Comparison of ENCODE assay signal across 8 cellular contexts in the genomic region with DNA sequence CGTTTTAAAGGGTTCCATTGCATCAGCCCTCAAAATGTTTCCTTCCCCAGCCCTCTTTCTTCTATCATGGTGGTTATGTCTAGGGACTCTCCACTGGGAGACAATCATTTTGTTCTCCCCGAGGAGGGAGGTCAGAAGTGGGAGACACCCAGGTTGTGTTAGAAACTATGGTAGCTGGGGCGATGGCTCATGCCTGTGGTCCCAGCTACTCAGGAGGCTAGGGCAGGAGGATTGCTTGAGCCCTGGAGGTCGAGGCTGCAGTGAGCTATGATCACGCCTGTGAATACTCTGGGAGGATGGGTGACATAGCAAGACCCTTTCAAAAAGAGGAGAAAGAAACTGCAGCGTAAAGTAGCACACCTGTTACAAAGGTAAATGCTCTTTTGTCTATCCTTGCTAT. TPM values are rescaled to one million over a fixed set of nuclear protein-coding genes. Genes with fewer than 3 reads are reported as not detected.
DNase-seq lines count a peak whose midpoint lies in the region; ATAC-seq and TF ChIP-seq lines count a peak whose summit lies in the region.

No MANE protein-coding gene starts in this region.

- H3K27me3 Mint-ChIP-seq in endodermal cell (ENCODE audit: insufficient read depth) (peaks cover 4% of the 10 kb centered on the region), neural progenitor cell (ENCODE audit: insufficient read depth, low read depth) (no peaks in the 10 kb centered on the region)

- H3K9me3 ChIP-seq in MM.1S (replicated peaks; ENCODE audit: insufficient read depth, low read length): no peaks in the 10 kb centered on the region
- no peaks in the 10 kb centered on the region for H3K9me3 ChIP-seq in endodermal cell (ENCODE audit: control insufficient read depth, low read length)
- no peaks in the 10 kb centered on the region for H3K9me3 ChIP-seq in neural progenitor cell (ENCODE audit: low read depth)

- H3K27ac Mint-ChIP-seq in endodermal cell (peak overlapping the region; percentile 80), neural progenitor cell (peak overlapping the region; percentile 86)

- H3K9me3 Mint-ChIP-seq in endodermal cell: peaks cover 10% of the 10 kb centered on the region
- no peaks in the 10 kb centered on the region for H3K9me3 Mint-ChIP-seq in neural progenitor cell

- peak overlapping the region; percentile 77 for H3K27ac ChIP-seq in MM.1S (ENCODE audit: low read length)
- peak overlapping the region; percentile 3 for H3K27ac ChIP-seq in endodermal cell (ENCODE audit: low read depth, low read length)
- no peak overlapping the region for H3K27ac ChIP-seq in neural progenitor cell

- peaks cover 11% of the 10 kb centered on the region for H3K4me1 ChIP-seq in MM.1S (ENCODE audit: low read length)
- peaks cover 4% of the 10 kb centered on the region for H3K4me1 ChIP-seq in endodermal cell (ENCODE audit: control insufficient read depth, insufficient read depth, low read length)
- peaks cover 15% of the 10 kb centered on the region for H3K4me1 ChIP-seq in neural progenitor cell

- H3K36me3 Mint-ChIP-seq in endodermal cell (ENCODE audit: low read depth) (peaks cover 20% of the 10 kb centered on the region), neural progenitor cell (no peaks in the 10 kb centered on the region)

- H3K9ac ChIP-seq in MM.1S (ENCODE audit: low read length) (peak overlapping the region; percentile 64), endodermal cell (ENCODE audit: extremely low read depth, low read length, poor library complexity, severe bottlenecking) (peak overlapping the region; percentile 52), neural progenitor cell (no peak overlapping the region)

- 80 to 82% methylated on average over 5 to 6 of the region's 6 CpGs for WGBS in endodermal cell (ENCODE audit: insufficient coverage in 1 of 2, insufficient read length in 1 of 2), 2 experiments

- peak overlapping the region; percentile 63 for H3K4me2 ChIP-seq in MM.1S (ENCODE audit: low read depth, low read length)
- H3K4me2 ChIP-seq in neural progenitor cell: peak overlapping the region; percentile 77

- peaks cover 32% of the 10 kb centered on the region for H3K4me1 Mint-ChIP-seq in endodermal cell
- peaks cover 23% of the 10 kb centered on the region for H3K4me1 Mint-ChIP-seq in neural progenitor cell

- no peaks in the 10 kb centered on the region for H3K27me3 ChIP-seq in MM.1S (replicated peaks; ENCODE audit: insufficient read depth, low read length)
- no peaks in the 10 kb centered on the region for H3K27me3 ChIP-seq in endodermal cell (ENCODE audit: control insufficient read depth, insufficient read depth, low read length, poor library complexity, severe bottlenecking)
- no peaks in the 10 kb centered on the region for H3K27me3 ChIP-seq in neural progenitor cell

- H2AFZ ChIP-seq in MM.1S (ENCODE audit: low read length): peak overlapping the region; percentile 42
- peak overlapping the region; percentile 89 for H2AFZ ChIP-seq in neural progenitor cell (replicated peaks)

- no peaks in the 10 kb centered on the region for H3K36me3 ChIP-seq in MM.1S (replicated peaks; ENCODE audit: insufficient read depth, low read length)
- H3K36me3 ChIP-seq in endodermal cell (ENCODE audit: control insufficient read depth, insufficient read depth, low read length): peaks cover 5% of the 10 kb centered on the region
- H3K36me3 ChIP-seq in neural progenitor cell: no peaks in the 10 kb centered on the region

- H3F3A ChIP-seq in MM.1S (ENCODE audit: insufficient read depth, low read length) (peaks cover 9% of the 10 kb centered on the region; the same call in 1 of the 2 replicates), neural progenitor cell (ENCODE audit: low read depth) (peaks cover 28% of the 10 kb centered on the region)

- H3K79me2 ChIP-seq in MM.1S (ENCODE audit: low read length) (no peaks in the 10 kb centered on the region), neural progenitor cell (ENCODE audit: low read depth) (no peaks in the 10 kb centered on the region)

- H3K4me3 ChIP-seq in MM.1S (ENCODE audit: low read length) (peak overlapping the region; percentile 46), endodermal cell (ENCODE audit: low read length) (peak overlapping the region; percentile 77), neural progenitor cell (peak overlapping the region; percentile 45)

- peak; percentile 1 for ATAC-seq in GM18498 (IDR thresholded peaks at IDR 0.05; ENCODE audit: unreplicated experiment)
- ATAC-seq in GM18873 (IDR thresholded peaks at IDR 0.05; ENCODE audit: low FRiP score, unreplicated experiment): no peak

- H4K20me1 ChIP-seq in MM.1S (ENCODE audit: insufficient read depth, low read length): no peaks in the 10 kb centered on the region
- no peaks in the 10 kb centered on the region for H4K20me1 ChIP-seq in neural progenitor cell (ENCODE audit: low read depth)

- no peaks in the 10 kb centered on the region for H3K9me2 ChIP-seq in MM.1S (replicated peaks; ENCODE audit: insufficient read depth, low read length)

- peak overlapping the region; percentile 62 for H3K4me3 Mint-ChIP-seq in endodermal cell
- H3K4me3 Mint-ChIP-seq in neural progenitor cell: peak overlapping the region; percentile 78

- DNase-seq in MM.1S (no peak), endodermal cell (no peak), neural progenitor cell (ENCODE audit: low spot score) (no peak), NCI-H1417 (lab: John Stamatoyannopoulos, UW) (no peak), NCI-H1092 (lab: John Stamatoyannopoulos, UW) (no peak), GM19238 (ENCODE audit: insufficient read length, low spot score) (no peak)

- TF ChIP-seq CTCF in MM.1S (IDR thresholded peaks at IDR 0.05; ENCODE audit: low read length) (no peak), endodermal cell (conservative IDR thresholded peaks at IDR 0.05) (no peak), neural progenitor cell (IDR thresholded peaks at IDR 0.05) (no peak)

RNA-seq across cellular contexts. Expression of a gene that starts 13.0 kb away (rescaled TPM):
- total RNA-seq in endodermal cell (10 to 100 TPM in 1 of 2 donors, 1 to 10 TPM in 1; 7.8 to 11.5 TPM), neural progenitor cell (ENCODE audit: low replicate concordance) (4.1 and 5.2 TPM in 2 replicates)
- polyA plus RNA-seq in endodermal cell (2013, experiment 1 of 2): 12.5 TPM
- polyA plus RNA-seq in endodermal cell (2013, experiment 2 of 2): 8.9 TPM

RNA-seq across cellular contexts. Expression of a gene that starts 18.5 kb away (rescaled TPM):
- total RNA-seq in endodermal cell (10 to 100 TPM; 34.6 to 36.5 TPM), neural progenitor cell (ENCODE audit: low replicate concordance) (0.65 and 6.6 TPM in 2 replicates)
- 6.8 TPM for polyA plus RNA-seq in endodermal cell (2013, experiment 1 of 2)
- 7.6 TPM for polyA plus RNA-seq in endodermal cell (2013, experiment 2 of 2)

RNA-seq across cellular contexts. Expression of a gene that starts 22.7 kb away (rescaled TPM):
- total RNA-seq in endodermal cell (100 to 1,000 TPM; 104 to 139 TPM), neural progenitor cell (ENCODE audit: low replicate concordance) (82.2 and 136 TPM in 2 replicates)
- polyA plus RNA-seq in endodermal cell (2013, experiment 1 of 2): 137 TPM
- polyA plus RNA-seq in endodermal cell (2013, experiment 2 of 2): 107 TPM

RNA-seq across cellular contexts. Expression of a gene that starts 24.3 kb away (rescaled TPM):
- 1,000 to 10,000 TPM in 1 of 2 donors, 100 to 1,000 TPM in 1; 805 to 1,294 TPM for total RNA-seq in endodermal cell
- polyA plus RNA-seq in endodermal cell (2013, experiment 1 of 2): 843 TPM
- 801 TPM for polyA plus RNA-seq in endodermal cell (2013, experiment 2 of 2)
- 1,038 and 1,695 TPM in 2 replicates for total RNA-seq in neural progenitor cell (ENCODE audit: low replicate concordance)

RNA-seq across cellular contexts. Expression of a gene that starts 36.1 kb away (rescaled TPM):
- total RNA-seq in endodermal cell: 100 to 1,000 TPM; 111 to 244 TPM
- polyA plus RNA-seq in endodermal cell (2013, experiment 1 of 2): 157 TPM
- 139 TPM for polyA plus RNA-seq in endodermal cell (2013, experiment 2 of 2)
- 8.9 and 28.7 TPM in 2 replicates for total RNA-seq in neural progenitor cell (ENCODE audit: low replicate concordance)
